In the genomic region with DNA sequence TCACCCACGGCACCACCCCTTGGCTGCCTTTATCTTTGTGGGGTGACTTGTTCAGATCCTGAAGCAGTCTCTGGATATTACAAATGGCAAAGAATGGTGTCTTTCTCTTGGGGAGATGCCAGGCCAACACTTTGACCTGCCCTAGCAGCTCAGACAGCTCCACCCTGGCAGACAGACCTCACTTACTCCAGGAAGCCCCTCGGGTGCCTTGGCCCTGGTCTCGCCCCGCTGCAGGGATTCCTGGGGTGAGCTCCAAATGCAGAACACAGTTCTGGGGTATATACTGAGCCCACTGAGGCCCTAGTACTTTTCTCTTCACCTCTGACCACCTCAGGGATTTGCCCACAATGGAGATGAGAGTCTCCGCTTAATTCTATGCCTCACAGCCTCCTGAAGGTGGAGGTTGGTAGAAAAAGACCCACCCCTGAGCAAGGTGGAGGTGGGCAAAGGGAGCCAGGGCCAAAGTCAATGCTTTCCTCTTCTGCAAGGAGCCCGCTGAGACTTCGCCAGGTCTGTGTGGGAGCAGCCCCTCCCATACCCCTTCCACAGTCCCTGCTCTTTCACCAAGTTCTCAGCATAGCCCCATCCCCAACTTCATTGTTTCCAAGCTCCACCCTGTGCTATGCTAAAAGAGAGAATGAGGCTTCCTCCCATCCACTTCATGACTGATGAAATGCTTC, we compare ENCODE assay signal across 21 cellular contexts. TPM values are rescaled to one million over a fixed set of nuclear protein-coding genes. Genes with fewer than 3 reads are reported as not detected.
A peak's percentile ranks its signal among the peaks of the same experiment; 100 is the strongest.
DNase-seq lines count a peak whose midpoint lies in the region; ATAC-seq and TF ChIP-seq lines count a peak whose summit lies in the region.
"Had no signal": no experiment of that assay in that cellular context is flagged by ENCODE, and none has a peak within 500 bp of the region (broad histone marks: within the 10 kb centered on the region; RNA-seq: fewer than 3 reads in every experiment).

No MANE protein-coding gene starts in this region.

- no peak overlapping the region for H3K4me3 Mint-ChIP-seq in dendritic cell treated with granulocyte-macrophage colony-stimulating factor and Interleukin-4, amounts not matched to agents 40 ng/mL and 50 ng/mL, for 4 days
- H3K4me3 Mint-ChIP-seq in nephron progenitor cell = no peak overlapping the region
- H3K4me3 Mint-ChIP-seq: activated T-cell treated with anti-CD3 and anti-CD28 coated beads, Interleukin-2, amount 50 U/mL, for 72 hours; CD4-positive, alpha-beta memory T cell had no signal

- H3K36me3 Mint-ChIP-seq in dendritic cell treated with granulocyte-macrophage colony-stimulating factor and Interleukin-4, amounts not matched to agents 40 ng/mL and 50 ng/mL, for 4 days (ENCODE audit: low read depth) = peaks cover 77% of the 10 kb centered on the region
- peaks cover 46% of the 10 kb centered on the region for H3K36me3 Mint-ChIP-seq in nephron progenitor cell (ENCODE audit: low read depth)

- H3K4me1 Mint-ChIP-seq in dendritic cell treated with granulocyte-macrophage colony-stimulating factor and Interleukin-4, amounts not matched to agents 40 ng/mL and 50 ng/mL, for 4 days (ENCODE audit: low read depth) = peaks cover 63% of the 10 kb centered on the region
- H3K4me1 Mint-ChIP-seq in nephron progenitor cell = peaks cover 92% of the 10 kb centered on the region

- H3K27ac ChIP-seq in right cardiac atrium (ENCODE audit: low read length) = no peak overlapping the region
- H3K27ac ChIP-seq: hepatocyte had no signal

- intact Hi-C loops in right cardiac atrium (cut with DNase I) (no loop called here), left cardiac atrium (cut with DNase I) (no loop called here), sciatic nerve (cut with DNase I) (no loop called here)
- intact Hi-C loops in dendritic cell treated with granulocyte-macrophage colony-stimulating factor and Interleukin-4, amounts not matched to agents 40 ng/mL and 50 ng/mL, for 4 days (cut with micrococcal nuclease) = no loop called here

- no peak for TF ChIP-seq CTCF in nephron progenitor cell (IDR thresholded peaks at IDR 0.05)

- peak in 2 of 3 donors; percentile 44 to 50 for DNase-seq in right cardiac atrium
- DNase-seq in left cardiac atrium = no peak
- no peak for DNase-seq in nephron progenitor cell
- no peak for DNase-seq in effector CD4-positive, alpha-beta T cell
- no peak for DNase-seq in sciatic nerve (ENCODE audit: low spot score)
- DNase-seq in T-helper 9 cell = no peak
- DNase-seq: activated T-cell treated with anti-CD3 and anti-CD28 coated beads, Interleukin-2, amount 50 U/mL, for 72 hours; body of pancreas; CD4-positive, alpha-beta memory T cell; DMS53; foreskin fibroblast; NCI-H187; NCI-H226; PC-3; stimulated activated CD4-positive, alpha-beta T cell treated with anti-CD3 and anti-CD28 coated beads, Interleukin-15, amount 100 ng/mL, for 24 hours had no signal

- no peaks in the 10 kb centered on the region for H3K9me3 Mint-ChIP-seq in dendritic cell treated with granulocyte-macrophage colony-stimulating factor and Interleukin-4, amounts not matched to agents 40 ng/mL and 50 ng/mL, for 4 days
- H3K9me3 Mint-ChIP-seq in nephron progenitor cell = no peaks in the 10 kb centered on the region
- H3K9me3 Mint-ChIP-seq: activated T-cell treated with anti-CD3 and anti-CD28 coated beads, Interleukin-2, amount 50 U/mL, for 72 hours; CD4-positive, alpha-beta memory T cell had no signal

- no peak overlapping the region for H3K4me3 ChIP-seq in right cardiac atrium (ENCODE audit: low read length)
- H3K4me3 ChIP-seq: body of pancreas, coronary artery, hepatocyte, K562, right atrium auricular region had no signal

- H3K4me1 ChIP-seq in right cardiac atrium (ENCODE audit: control insufficient read depth, insufficient read depth, low read length) = peaks cover 28% of the 10 kb centered on the region

- no peaks in the 10 kb centered on the region for H3K9me3 ChIP-seq in right cardiac atrium (ENCODE audit: control insufficient read depth, low read length)
- H3K9me3 ChIP-seq: body of pancreas, right atrium auricular region had no signal

- H3K27me3 ChIP-seq in right cardiac atrium (ENCODE audit: control insufficient read depth, insufficient read depth) = no peaks in the 10 kb centered on the region
- H3K27me3 ChIP-seq: body of pancreas, hepatocyte, right atrium auricular region had no signal

- H3K27ac Mint-ChIP-seq in dendritic cell treated with granulocyte-macrophage colony-stimulating factor and Interleukin-4, amounts not matched to agents 40 ng/mL and 50 ng/mL, for 4 days = peak overlapping the region; percentile 25
- peak overlapping the region; percentile 75 for H3K27ac Mint-ChIP-seq in nephron progenitor cell

- 90% methylated on average over 7 of the region's 7 CpGs for WGBS in right cardiac atrium

- ATAC-seq in right cardiac atrium (no peak), left cardiac atrium (no peak), HG02623 (IDR thresholded peaks at IDR 0.05; ENCODE audit: unreplicated experiment) (no peak), sciatic nerve (no peak)
- ATAC-seq: activated T-cell treated with anti-CD3 and anti-CD28 coated beads, Interleukin-2, amount 50 U/mL, for 72 hours; body of pancreas; K562; PC-3 had no signal

- H3K27me3 Mint-ChIP-seq in dendritic cell treated with granulocyte-macrophage colony-stimulating factor and Interleukin-4, amounts not matched to agents 40 ng/mL and 50 ng/mL, for 4 days = no peaks in the 10 kb centered on the region
- no peaks in the 10 kb centered on the region for H3K27me3 Mint-ChIP-seq in nephron progenitor cell (ENCODE audit: low read depth, poor library complexity)
- H3K27me3 Mint-ChIP-seq: CD4-positive, alpha-beta memory T cell had no signal

RNA-seq across cellular contexts. Expression of gene ST3GAL4, which starts 11.1 kb away (rescaled TPM):
- total RNA-seq in right cardiac atrium (10 to 100 TPM; 57.3 to 96.9 (median 65.4) TPM), left cardiac atrium (100 to 1,000 TPM in 1 of 2 donors, 10 to 100 TPM in 1; 57.1 to 109 TPM), sciatic nerve (72.4 TPM)
- 57.5 TPM for polyA plus RNA-seq in right cardiac atrium

RNA-seq across cellular contexts. Expression of gene DCPS, which starts 40.6 kb away (rescaled TPM):
- total RNA-seq in right cardiac atrium (10 to 100 TPM in 3 of 4 donors, 1 to 10 TPM in 1; 9.9 to 14.9 (median 10.4) TPM), left cardiac atrium (10 to 100 TPM; 11.3 to 13.1 TPM), sciatic nerve (12.1 TPM)
- 10.6 TPM for polyA plus RNA-seq in right cardiac atrium

Comparison
In these comparisons a context has a peak if more than half of its experiments do, and no peak if none do; other contexts are left out.
1. DNase-seq: peak in right cardiac atrium (2 of 3); none in left cardiac atrium (single experiment), nephron progenitor cell (single experiment), effector CD4-positive, alpha-beta T cell (single experiment), sciatic nerve (single experiment) and T-helper 9 cell (single experiment).